In the genomic region with DNA sequence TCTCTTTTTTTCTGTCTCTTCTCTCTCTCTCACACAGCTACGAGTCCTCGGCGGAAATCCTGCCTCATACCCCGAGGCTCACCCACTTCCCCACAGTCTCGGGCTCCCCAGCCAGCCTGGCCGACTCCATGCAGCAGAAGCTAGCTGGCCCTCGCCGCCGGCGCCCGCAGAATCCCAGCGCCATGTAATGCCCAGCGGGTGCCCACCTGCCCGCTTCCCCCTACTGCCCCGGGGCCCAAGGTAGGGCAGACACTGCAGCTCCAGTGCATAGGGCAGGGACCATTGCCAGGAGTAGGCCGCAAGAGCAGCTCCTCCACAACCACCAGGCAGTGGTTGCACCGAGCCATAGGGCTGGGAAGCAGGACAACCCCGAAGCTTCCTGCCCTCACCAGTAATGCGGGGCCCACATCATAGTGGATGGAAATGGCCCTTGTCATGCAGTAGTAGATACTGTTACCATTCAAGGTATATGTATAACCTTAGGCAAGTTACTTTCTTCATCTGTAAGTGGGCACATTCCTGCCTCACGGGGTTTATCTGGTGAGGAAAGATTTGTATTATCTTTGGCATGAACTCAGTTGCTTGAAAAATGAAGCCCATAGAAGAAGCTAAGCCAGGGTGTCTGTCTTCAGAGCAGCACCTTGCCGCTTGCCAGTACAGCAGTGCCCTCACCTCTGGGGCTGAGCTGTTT, we compare ENCODE assay signal across 12 cellular contexts.
DNase-seq lines count a peak whose midpoint lies in the region; ATAC-seq and TF ChIP-seq lines count a peak whose summit lies in the region.
"Had no signal": no experiment of that assay in that cellular context is flagged by ENCODE, and none has a peak within 500 bp of the region (broad histone marks: within the 10 kb centered on the region; RNA-seq: fewer than 3 reads in every experiment).

No MANE protein-coding gene starts in this region.

- no peaks in the 10 kb centered on the region for H3K27me3 ChIP-seq in tibial artery
- H3K27me3 ChIP-seq: BE2C, foreskin keratinocyte, vagina had no signal

- H3K27ac ChIP-seq in tibial artery, result peak overlapping the region; percentile 87

- H3K4me1 Mint-ChIP-seq in activated naive CD4-positive, alpha-beta T cell treated with anti-CD3 and anti-CD28 coated beads, Interleukin-2, amount 10 ng/mL, durations not matched to agents 7 days and 5 days, result peaks cover 27% of the 10 kb centered on the region
- H3K4me1 Mint-ChIP-seq in activated naive CD8-positive, alpha-beta T cell treated with anti-CD3 and anti-CD28 coated beads, Interleukin-2, amount 50 U/mL, for 24 hours, result peaks cover 33% of the 10 kb centered on the region

- H3K4me3 Mint-ChIP-seq in activated naive CD4-positive, alpha-beta T cell treated with anti-CD3 and anti-CD28 coated beads, Interleukin-2, amount 10 ng/mL, durations not matched to agents 7 days and 5 days, result no peak overlapping the region
- H3K4me3 Mint-ChIP-seq in activated naive CD8-positive, alpha-beta T cell treated with anti-CD3 and anti-CD28 coated beads, Interleukin-2, amount 50 U/mL, for 24 hours, result no peak overlapping the region

- no peak for ATAC-seq in activated naive CD8-positive, alpha-beta T cell treated with anti-CD3 and anti-CD28 coated beads, Interleukin-2, amount 50 U/mL, for 24 hours
- ATAC-seq in GM19455 (IDR thresholded peaks at IDR 0.05; ENCODE audit: unreplicated experiment) (no peak), HG03025 (IDR thresholded peaks at IDR 0.05; ENCODE audit: low FRiP score, unreplicated experiment) (no peak)
- ATAC-seq: foreskin keratinocyte had no signal

- TF ChIP-seq CTCF in tibial artery (IDR thresholded peaks at IDR 0.05), result no peak

- H3K4me1 ChIP-seq in tibial artery, result peaks cover 0 to 37% (median 22%) of the 10 kb centered on the region in 4 donors

- H3K9me3 ChIP-seq in tibial artery, result no peaks in the 10 kb centered on the region
- H3K9me3 ChIP-seq: BE2C, vagina had no signal

- CTCF ChIA-PET in activated naive CD4-positive, alpha-beta T cell treated with anti-CD3 and anti-CD28 coated beads, Interleukin-2, amount 10 ng/mL, durations not matched to agents 7 days and 5 days (lab: Charles Lee), result interaction anchor here (0.6 to 30.9 kb wide), 11 partner anchors 8 to 155 kb away, joined by 3 to 853 read pairs (median 3); a partner anchor contains a TSS

- H3K9me3 Mint-ChIP-seq in activated naive CD4-positive, alpha-beta T cell treated with anti-CD3 and anti-CD28 coated beads, Interleukin-2, amount 10 ng/mL, durations not matched to agents 7 days and 5 days, result no peaks in the 10 kb centered on the region
- no peaks in the 10 kb centered on the region for H3K9me3 Mint-ChIP-seq in activated naive CD8-positive, alpha-beta T cell treated with anti-CD3 and anti-CD28 coated beads, Interleukin-2, amount 50 U/mL, for 24 hours

- peaks cover 15 to 44% (median 26%) of the 10 kb centered on the region in 3 donors for H3K36me3 ChIP-seq in tibial artery

- H3K36me3 Mint-ChIP-seq in activated naive CD4-positive, alpha-beta T cell treated with anti-CD3 and anti-CD28 coated beads, Interleukin-2, amount 10 ng/mL, durations not matched to agents 7 days and 5 days, result peaks cover 17% of the 10 kb centered on the region
- H3K36me3 Mint-ChIP-seq in activated naive CD8-positive, alpha-beta T cell treated with anti-CD3 and anti-CD28 coated beads, Interleukin-2, amount 50 U/mL, for 24 hours (ENCODE audit: low read depth), result peaks cover 20% of the 10 kb centered on the region

- no peaks in the 10 kb centered on the region for H3K27me3 Mint-ChIP-seq in activated naive CD4-positive, alpha-beta T cell treated with anti-CD3 and anti-CD28 coated beads, Interleukin-2, amount 10 ng/mL, durations not matched to agents 7 days and 5 days
- H3K27me3 Mint-ChIP-seq in activated naive CD8-positive, alpha-beta T cell treated with anti-CD3 and anti-CD28 coated beads, Interleukin-2, amount 50 U/mL, for 24 hours, result no peaks in the 10 kb centered on the region

- no peak for DNase-seq in activated naive CD4-positive, alpha-beta T cell treated with anti-CD3 and anti-CD28 coated beads, Interleukin-2, amount 10 ng/mL, durations not matched to agents 7 days and 5 days
- DNase-seq in activated naive CD4-positive, alpha-beta T cell (lab: John Stamatoyannopoulos, UW), result no peak
- DNase-seq in activated naive CD8-positive, alpha-beta T cell treated with anti-CD3 and anti-CD28 coated beads, Interleukin-2, amount 50 U/mL, for 24 hours, result no peak
- DNase-seq in iris pigment epithelial cell (ENCODE audit: low read depth) (peak; percentile 55), tibial artery (no peak), GOT3 (lab: John Stamatoyannopoulos, UW) (no peak)
- DNase-seq: foreskin keratinocyte; stimulated activated CD4-positive, alpha-beta T cell treated with anti-CD3 and anti-CD28 coated beads, Interleukin-2, amount 100 ng/mL, for 48 hours had no signal

- peak overlapping the region; percentile 78 for H3K27ac Mint-ChIP-seq in activated naive CD4-positive, alpha-beta T cell treated with anti-CD3 and anti-CD28 coated beads, Interleukin-2, amount 10 ng/mL, durations not matched to agents 7 days and 5 days
- H3K27ac Mint-ChIP-seq in activated naive CD8-positive, alpha-beta T cell treated with anti-CD3 and anti-CD28 coated beads, Interleukin-2, amount 50 U/mL, for 24 hours, result peak overlapping the region; percentile 31

- no peak overlapping the region for H3K4me3 ChIP-seq in tibial artery
- H3K4me3 ChIP-seq: vagina had no signal

- intact Hi-C loops in tibial artery (cut with DNase I; ENCODE audit: low total_unique reads), result loop anchor here (10.0 kb wide), 1 partner anchor 157 kb away; a partner anchor contains a TSS
